8 cellular contexts compared by ENCODE assay signal in the genomic region with DNA sequence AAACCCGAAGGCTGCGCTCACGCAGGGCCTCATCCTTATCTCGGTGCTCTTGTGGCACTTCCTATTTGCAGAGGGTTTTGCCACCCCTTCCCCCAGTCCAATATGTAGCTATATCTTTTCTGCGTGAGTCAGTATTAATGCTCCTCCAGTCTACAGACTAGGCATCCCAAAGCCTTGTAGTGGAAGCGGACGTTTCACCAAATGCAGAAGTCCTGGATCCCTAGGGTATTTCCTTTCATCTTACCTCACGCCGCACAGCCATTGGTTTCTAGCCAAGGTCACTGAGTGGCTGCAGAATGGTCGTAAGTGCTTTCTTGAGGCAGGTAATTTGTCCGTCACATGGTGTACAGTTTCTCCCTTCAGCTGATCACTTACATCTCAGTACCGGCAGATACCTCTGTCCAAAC. TPM values are rescaled to one million over a fixed set of nuclear protein-coding genes. Genes with fewer than 3 reads are reported as not detected.
DNase-seq lines count a peak whose midpoint lies in the region; TF ChIP-seq lines count a peak whose summit lies in the region.
"Not testable (repeated sequence)": the region's sequence is repeated elsewhere in the genome, so short reads cannot be mapped to it uniquely, and the experiment has no call there.

No MANE protein-coding gene starts in this region.

- H3K27ac ChIP-seq in SJCRH30 (peak overlapping the region; percentile 70), ascending aorta (peak overlapping the region; percentile 95 to 99), suprapubic skin (peak overlapping the region; percentile 95)

- DNase-seq in DMS79 treated with DMSO at 0.1 percent for 48 hours (lab: John Stamatoyannopoulos, UW) = peak; percentile 12
- not testable (repeated sequence) for DNase-seq in H7; ascending aorta (ENCODE audit: low spot score in 2 of 2); suprapubic skin (ENCODE audit: low spot score in 2 of 2)
- DNase-seq in M059J (ENCODE audit: low read depth) = peak; percentile 48
- DNase-seq in SJCRH30 = peak; percentile 15 to 46
- DNase-seq in foreskin melanocyte = peak; percentile 28
- DNase-seq in mucosa of gallbladder (ENCODE audit: low spot score) = peak; percentile 13

- not testable (repeated sequence) for TF ChIP-seq CTCF in ascending aorta (IDR thresholded peaks at IDR 0.05); suprapubic skin (IDR thresholded peaks at IDR 0.05)

- not testable (repeated sequence) for TF ChIP-seq EP300 in suprapubic skin (IDR thresholded peaks at IDR 0.05)

- not testable (repeated sequence) for H3K27me3 ChIP-seq in H7 (ENCODE audit: control insufficient read depth, insufficient read depth, low read length); SJCRH30; ascending aorta; suprapubic skin

- not testable (repeated sequence) for H3K36me3 ChIP-seq in H7 (replicated peaks; ENCODE audit: control insufficient read depth, insufficient read depth, low read length); SJCRH30; ascending aorta; suprapubic skin

- TF ChIP-seq POLR2A in suprapubic skin (IDR thresholded peaks at IDR 0.05) = not testable (repeated sequence)

- not testable (repeated sequence) for H3K4me1 ChIP-seq in SJCRH30
- H3K4me1 ChIP-seq in ascending aorta = peaks cover 3 to 14% of the 10 kb centered on the region in 2 donors
- H3K4me1 ChIP-seq in suprapubic skin = peaks cover 47% of the 10 kb centered on the region

- peak overlapping the region; percentile 74 for H3K4me3 ChIP-seq in H7 (ENCODE audit: insufficient read depth, low read depth, low read length)
- H3K4me3 ChIP-seq in SJCRH30 = peak overlapping the region; percentile 80
- peak overlapping the region; percentile 85 to 88 for H3K4me3 ChIP-seq in ascending aorta
- H3K4me3 ChIP-seq in suprapubic skin = peak overlapping the region; percentile 73

- H3K9me3 ChIP-seq in SJCRH30 (replicated peaks); ascending aorta; suprapubic skin: not testable (repeated sequence)

- intact Hi-C loops in ascending aorta (cut with DNase I) = loop anchor here (1.0 kb wide), 1 partner anchor 45 kb away; a partner anchor contains a TSS

- WGBS in suprapubic skin = 0% methylated on average over 8 of the region's 12 CpGs

RNA-seq across cellular contexts. Expression of a gene that starts 0.7 kb away (rescaled TPM):
- total RNA-seq in H7 (2014; rRNA removed; shearing (Covaris generic)) = 197 and 224 TPM in 2 replicates
- total RNA-seq in M059J (2014; rRNA removed; shearing (Covaris generic)) = 228 and 341 TPM in 2 replicates
- 204 and 229 TPM in 2 replicates for total RNA-seq in SJCRH30 (2014; rRNA removed; shearing (Covaris generic))
- 89.1 TPM for total RNA-seq in ascending aorta
- 520 TPM for total RNA-seq in mucosa of gallbladder
- total RNA-seq in suprapubic skin = 100 to 1,000 TPM in 2 of 4 donors, 10 to 100 TPM in 2; 57.1 to 157 (median 100.0) TPM

RNA-seq across cellular contexts. Expression of a gene that starts 29.9 kb away (rescaled TPM):
- 14.7 and 17.6 TPM in 2 replicates for total RNA-seq in H7 (2014; rRNA removed; shearing (Covaris generic))
- 0.86 and 2.4 TPM in 2 replicates for total RNA-seq in M059J (2014; rRNA removed; shearing (Covaris generic))
- total RNA-seq in SJCRH30 (2014; rRNA removed; shearing (Covaris generic)) = not detected in 2 replicates
- 39.5 TPM for total RNA-seq in ascending aorta
- 8.5 TPM for total RNA-seq in mucosa of gallbladder
- total RNA-seq in suprapubic skin = 100 to 1,000 TPM in 1 of 4 donors, 10 to 100 TPM in 3; 50.7 to 100 (median 65.9) TPM

RNA-seq across cellular contexts. Expression of a gene that starts 45.2 kb away (rescaled TPM):
- 372 and 456 TPM in 2 replicates for total RNA-seq in H7 (2014; rRNA removed; shearing (Covaris generic))
- 1,074 and 1,826 TPM in 2 replicates for total RNA-seq in M059J (2014; rRNA removed; shearing (Covaris generic))
- total RNA-seq in SJCRH30 (2014; rRNA removed; shearing (Covaris generic)) = 471 and 504 TPM in 2 replicates
- total RNA-seq in ascending aorta (733 TPM), mucosa of gallbladder (965 TPM), suprapubic skin (100 to 1,000 TPM; 352 to 813 (median 687) TPM)

RNA-seq across cellular contexts. Expression of a gene that starts 53.1 kb away (rescaled TPM):
- 0.22 and 0.38 TPM in 2 replicates for total RNA-seq in H7 (2014; rRNA removed; shearing (Covaris generic))
- not detected in 2 replicates for total RNA-seq in M059J (2014; rRNA removed; shearing (Covaris generic))
- not detected in 2 replicates for total RNA-seq in SJCRH30 (2014; rRNA removed; shearing (Covaris generic))
- total RNA-seq in ascending aorta (not detected), mucosa of gallbladder (0.23 TPM), suprapubic skin (under 1 TPM in 1 of 4 donors, not detected in 3; 0.62 TPM)

RNA-seq across cellular contexts. Expression of a gene that starts 53.2 kb away (rescaled TPM):
- 14.9 and 26.1 TPM in 2 replicates for total RNA-seq in H7 (2014; rRNA removed; shearing (Covaris generic))
- total RNA-seq in M059J (2014; rRNA removed; shearing (Covaris generic)) = not detected in 2 replicates
- total RNA-seq in SJCRH30 (2014; rRNA removed; shearing (Covaris generic)) = 0.20 TPM in 1 of 2 replicates, not detected in the other
- total RNA-seq in ascending aorta = not detected
- 65.4 TPM for total RNA-seq in mucosa of gallbladder
- total RNA-seq in suprapubic skin = 10 to 100 TPM; 33.5 to 77.6 (median 53.0) TPM
